Comparison of ENCODE assay signal across 25 cellular contexts in the genomic region with DNA sequence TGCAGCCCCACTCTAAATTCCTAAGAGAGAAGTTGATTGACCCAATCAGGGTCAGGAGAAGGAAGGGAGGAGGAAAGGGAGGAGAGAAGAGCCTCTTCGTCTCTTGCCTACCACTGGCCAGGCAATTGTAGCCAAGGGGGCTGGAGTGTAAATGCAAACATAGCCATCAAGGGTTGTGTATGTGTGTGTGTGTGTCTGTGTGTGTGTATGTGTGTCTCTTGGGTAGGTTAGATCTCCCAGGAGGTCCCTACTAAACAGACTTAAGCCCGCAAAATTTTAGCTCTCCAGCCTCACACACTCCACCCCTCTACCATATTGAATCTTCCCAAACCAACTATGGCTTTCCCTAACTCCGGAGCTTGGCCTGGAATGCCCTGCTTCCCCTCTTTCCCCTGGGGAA. TPM values are rescaled to one million over a fixed set of nuclear protein-coding genes. Genes with fewer than 3 reads are reported as not detected.
"Had no signal": no experiment of that assay in that cellular context is flagged by ENCODE, and none has a peak within 500 bp of the region (broad histone marks: within the 10 kb centered on the region; RNA-seq: fewer than 3 reads in every experiment).

No MANE protein-coding gene starts in this region.

- H3K36me3 ChIP-seq: MG63, SJSA1 had no signal

- FAIRE-seq: HTR-8/SVneo, RCC 7860 had no signal

- DNase-seq: KBM-7, MG63, NCI-H1092, NCI-H1105 treated with DMSO at 0.1 percent for 48 hours, NCI-H1417 treated with DMSO at 0.1 percent for 48 hours, NCI-H146, NCI-H1694 treated with DMSO at 0.1 percent for 48 hours, NCI-H1930, NCI-H2081, NCI-H2107, NCI-H2227 treated with DMSO at 0.1 percent for 48 hours, NCI-H524, NCI-H69, NCI-H774, Right ventricle myocardium superior, RPMI8226, SIG-M5 had no signal

- H3K4me1 ChIP-seq: SJSA1 had no signal

- H3K4me3 Mint-ChIP-seq: IgD-negative memory B cell had no signal

- H3K4me1 Mint-ChIP-seq: IgD-negative memory B cell had no signal

- H3K27ac ChIP-seq: HL-60, SJSA1, SK-N-MC had no signal

- H3K27me3 ChIP-seq: MG63, SJSA1 had no signal

- H3K4me3 ChIP-seq: MG63, SJSA1, SK-N-MC had no signal

- H3K9me3 ChIP-seq: MG63 had no signal

RNA-seq across cellular contexts. Expression of a gene that starts 3.8 kb away (rescaled TPM):
- total RNA-seq: LHCN-M2, NCI-H460, SJSA1 had no signal
- polyA plus RNA-seq: IgD-negative memory B cell had no signal
